In genomic region chr11:80096736-80097135, GRCh38 we compare ENCODE assay signal across 15 cellular contexts.
A peak's percentile ranks its signal among the peaks of the same experiment; 100 is the strongest.
DNase-seq lines count a peak whose midpoint lies in the region; ATAC-seq and TF ChIP-seq lines count a peak whose summit lies in the region.
"Had no signal": no experiment of that assay in that cellular context is flagged by ENCODE, and none has a peak within 500 bp of the region (broad histone marks: within the 10 kb centered on the region; RNA-seq: fewer than 3 reads in every experiment).

No MANE protein-coding gene starts in this region.

- no peaks in the 10 kb centered on the region for H3K9me3 ChIP-seq in gastrocnemius medialis
- H3K9me3 ChIP-seq: ovary, thyroid gland had no signal

- no peaks in the 10 kb centered on the region for H3K4me1 ChIP-seq in foreskin keratinocyte
- no peaks in the 10 kb centered on the region for H3K4me1 ChIP-seq in gastrocnemius medialis
- H3K4me1 ChIP-seq: thyroid gland had no signal

- H3K36me3 ChIP-seq in gastrocnemius medialis = no peaks in the 10 kb centered on the region
- H3K36me3 ChIP-seq: ovary, thyroid gland had no signal

- H3K27me3 ChIP-seq in foreskin keratinocyte = no peaks in the 10 kb centered on the region
- no peaks in the 10 kb centered on the region for H3K27me3 ChIP-seq in gastrocnemius medialis
- H3K27me3 ChIP-seq: ovary, thyroid gland had no signal

- H3K27me3 Mint-ChIP-seq in HFFc6 (ENCODE audit: insufficient read depth) = no peaks in the 10 kb centered on the region
- H3K27me3 Mint-ChIP-seq: activated CD4-positive, alpha-beta memory T cell treated with anti-CD3 and anti-CD28 coated beads for 36 hours had no signal

- H3K9me3 Mint-ChIP-seq in HFFc6 = no peaks in the 10 kb centered on the region

- no peak for TF ChIP-seq POLR2A in gastrocnemius medialis (IDR thresholded peaks at IDR 0.05)

- in situ Hi-C loops in ACHN (cut with HindIII; ENCODE audit: low pct_ligation_motif_present, low pct_unique_long_range_greater_than_20kb, low sequenced_read_pairs) (no loop called here), gastrocnemius medialis (cut with MboI; ENCODE audit: low sequenced_read_pairs in 4 of 4) (no loop called here)

- H3K4me3 ChIP-seq in gastrocnemius medialis = no peak overlapping the region
- H3K4me3 ChIP-seq: ovary, thyroid gland had no signal

- DNase-seq in ACHN (peak; percentile 97), HFFc6 (peak; percentile 88), amniotic epithelial cell (ENCODE audit: low read depth) (peak; percentile 92), foreskin keratinocyte (peak; percentile 46 to 76), 8988T (no peak), SHP77 (lab: John Stamatoyannopoulos, UW) (no peak), gastrocnemius medialis (no peak)
- DNase-seq in activated T-cell treated with anti-CD3 and anti-CD28 coated beads, Interleukin-2, amount 50 U/mL, for 48 hours = no peak
- DNase-seq: activated CD4-positive, alpha-beta memory T cell treated with anti-CD3 and anti-CD28 coated beads for 36 hours; activated gamma-delta T cell; NCI-H1930; NCI-H774; ovary; thyroid gland had no signal

- ATAC-seq in foreskin keratinocyte (peak; percentile 68), gastrocnemius medialis (no peak)

- H3K4me1 Mint-ChIP-seq in HFFc6 (ENCODE audit: low read depth) = peaks cover 51% of the 10 kb centered on the region

- H3K27ac ChIP-seq in foreskin keratinocyte (no peak overlapping the region), gastrocnemius medialis (no peak overlapping the region)
- H3K27ac ChIP-seq: KMS-11, ovary, thyroid gland had no signal

- intact Hi-C loops in gastrocnemius medialis (cut with DNase I; ENCODE audit: low total_unique reads) = no loop called here

- H3K36me3 Mint-ChIP-seq in HFFc6 (ENCODE audit: low read depth) = no peaks in the 10 kb centered on the region
- H3K36me3 Mint-ChIP-seq: activated CD4-positive, alpha-beta memory T cell treated with anti-CD3 and anti-CD28 coated beads for 36 hours had no signal

- H3K27ac Mint-ChIP-seq in HFFc6 = peak overlapping the region; percentile 75
- H3K27ac Mint-ChIP-seq: activated CD4-positive, alpha-beta memory T cell treated with anti-CD3 and anti-CD28 coated beads for 36 hours had no signal

- H3K4me3 Mint-ChIP-seq in HFFc6 = peak overlapping the region; percentile 33; the same call in 1 of the 2 replicates
- H3K4me3 Mint-ChIP-seq: activated CD4-positive, alpha-beta memory T cell treated with anti-CD3 and anti-CD28 coated beads for 36 hours had no signal

- TF ChIP-seq CTCF in HFFc6 (IDR thresholded peaks at IDR 0.05) (no peak), foreskin keratinocyte (conservative IDR thresholded peaks at IDR 0.05) (no peak), gastrocnemius medialis (IDR thresholded peaks at IDR 0.05 in 4 of 5, conservative IDR thresholded peaks at IDR 0.05 in 1 of 5) (no peak)

Comparison
In these comparisons a context has a peak if more than half of its experiments do, and no peak if none do; other contexts are left out.
1. DNase-seq: peak in ACHN (single experiment), HFFc6 (single experiment), amniotic epithelial cell (single experiment) and foreskin keratinocyte (2 of 2); none in 8988T (single experiment), activated T-cell treated with anti-CD3 and anti-CD28 coated beads, Interleukin-2, amount 50 U/mL, for 48 hours (0 of 2), SHP77 (0 of 2) and gastrocnemius medialis (0 of 2).